7 cellular contexts compared by ENCODE assay signal in the genomic region with DNA sequence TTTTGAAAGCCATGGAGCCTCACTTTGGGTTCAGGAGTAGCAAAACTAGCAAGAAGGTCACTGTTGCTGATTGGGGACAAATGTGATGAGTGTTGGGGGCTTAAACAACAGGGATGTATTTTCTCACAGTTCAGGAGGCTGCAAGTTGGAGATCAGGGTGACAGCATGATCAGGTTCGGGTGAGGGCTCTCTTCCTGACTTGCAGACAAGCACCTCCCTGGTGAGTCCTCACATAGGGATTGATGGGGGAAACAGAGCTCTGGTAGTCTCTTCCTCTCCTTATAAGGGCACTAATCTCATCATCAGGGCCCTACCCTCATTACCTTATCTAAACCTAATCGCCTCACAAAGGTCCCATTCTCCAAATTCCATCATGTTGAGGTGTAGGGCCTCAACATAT.
"Had no signal": no experiment of that assay in that cellular context is flagged by ENCODE, and none has a peak within 500 bp of the region (broad histone marks: within the 10 kb centered on the region; RNA-seq: fewer than 3 reads in every experiment).

No MANE protein-coding gene starts in this region.

- H3K36me3 ChIP-seq: HAP-1 had no signal

- H3K27ac ChIP-seq: HL-60 had no signal

- H3K9me3 Mint-ChIP-seq: GM23338, HFFc6 had no signal

- H3K27me3 Mint-ChIP-seq: IgD-negative memory B cell had no signal

- H3K27ac Mint-ChIP-seq: GM23338, HFFc6 had no signal

- H3K4me1 Mint-ChIP-seq: GM23338, IgD-negative memory B cell had no signal

- H3K36me3 Mint-ChIP-seq: IgD-negative memory B cell had no signal

- DNase-seq: HFFc6 had no signal

- H3K4me3 Mint-ChIP-seq: GM23338, HFFc6, IgD-negative memory B cell had no signal

- H3K9me3 ChIP-seq: HAP-1 had no signal

- ATAC-seq: GM23338, HCT116, HepG2 had no signal

- H3K4me1 ChIP-seq: HAP-1 had no signal

- H3K4me3 ChIP-seq: GM23338, HAP-1 had no signal
